ENCODE assay signal across 34 cellular contexts in the genomic region with DNA sequence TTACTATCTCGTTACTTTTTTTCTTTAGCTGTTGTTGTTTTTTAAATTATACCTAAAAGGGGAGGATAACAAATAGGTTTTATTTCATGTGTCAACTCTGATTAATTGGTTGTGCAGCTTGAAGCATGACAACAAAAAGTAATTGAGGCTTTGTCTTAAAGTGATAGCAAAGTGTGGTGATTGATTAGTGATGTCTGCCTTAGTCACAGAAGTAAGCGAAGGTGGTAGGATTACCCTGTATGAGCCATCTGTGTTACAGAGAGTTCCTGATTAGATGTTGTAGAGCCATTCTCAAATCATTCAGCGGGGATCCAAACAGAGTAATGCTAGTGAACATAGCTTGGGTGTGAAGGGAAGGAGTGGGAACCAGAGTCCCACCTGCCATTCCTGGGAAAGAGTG. TPM values are rescaled to one million over a fixed set of nuclear protein-coding genes. Genes with fewer than 3 reads are reported as not detected.
"Had no signal": no experiment of that assay in that cellular context is flagged by ENCODE, and none has a peak within 500 bp of the region (broad histone marks: within the 10 kb centered on the region; RNA-seq: fewer than 3 reads in every experiment).

No MANE protein-coding gene starts in this region.

- H3K9me3 ChIP-seq: esophagus muscularis mucosa, gastroesophageal sphincter, heart left ventricle, left lung, psoas muscle, sigmoid colon, testis, tibial artery had no signal

- H3K27me3 Mint-ChIP-seq: naive thymus-derived CD8-positive, alpha-beta T cell; stimulated activated memory B cell treated with anti-CD40 and anti-IgM and Interleukin-4, amounts not matched to agents 10 μg/mL and 1 μg/mL and 100 μg/mL, for 72 hours; type B pancreatic cell had no signal

- H3K27ac ChIP-seq: dorsolateral prefrontal cortex, epithelial cell of prostate, esophagus muscularis mucosa, foreskin keratinocyte, gastroesophageal sphincter, heart left ventricle, hepatocyte, left lung, psoas muscle, sigmoid colon, testis, tibial artery had no signal

- H3K9me3 Mint-ChIP-seq: naive thymus-derived CD8-positive, alpha-beta T cell; stimulated activated memory B cell treated with anti-CD40 and anti-IgM and Interleukin-4, amounts not matched to agents 10 μg/mL and 1 μg/mL and 100 μg/mL, for 72 hours; type B pancreatic cell had no signal

- DNase-seq: dorsolateral prefrontal cortex; effector CD4-positive, alpha-beta T cell; foreskin keratinocyte; heart left ventricle; left cardiac atrium; left lung; mammary epithelial cell; mesendoderm; midbrain; naive thymus-derived CD8-positive, alpha-beta T cell; nephron progenitor cell; nucleus accumbens; posterior cingulate gyrus; psoas muscle; right cardiac atrium; sigmoid colon; stimulated activated CD4-positive, alpha-beta T cell treated with anti-CD3 and anti-CD28 coated beads, Interleukin-2, amount 100 ng/mL, for 24 hours; stimulated activated CD4-positive, alpha-beta T cell treated with anti-CD3 and anti-CD28 coated beads, Interleukin-4, amount 100 ng/mL, for 24 hours; stimulated activated naive CD8-positive, alpha-beta T cell treated with anti-CD3 and anti-CD28 coated beads, Interleukin-15, Interleukin-2, amounts not matched to agents 100 U/mL and 50 U/mL, for 24 hours; substantia nigra; testis; tibial artery had no signal

- FAIRE-seq: colon, islet of Langerhans had no signal

- H3K27ac Mint-ChIP-seq: nephron progenitor cell; stimulated activated memory B cell treated with anti-CD40 and anti-IgM and Interleukin-4, amounts not matched to agents 10 μg/mL and 1 μg/mL and 100 μg/mL, for 72 hours; type B pancreatic cell had no signal

- H3K27me3 ChIP-seq: dorsolateral prefrontal cortex, esophagus muscularis mucosa, foreskin keratinocyte, gastroesophageal sphincter, heart left ventricle, hepatocyte, left lung, sigmoid colon, testis, tibial artery had no signal

- H3K4me3 ChIP-seq: dorsolateral prefrontal cortex, esophagus muscularis mucosa, gastroesophageal sphincter, heart left ventricle, hepatocyte, left lung, psoas muscle, sigmoid colon, testis, tibial artery had no signal

- ATAC-seq: foreskin keratinocyte; gastroesophageal sphincter; heart left ventricle; left cardiac atrium; left lung; naive thymus-derived CD8-positive, alpha-beta T cell; psoas muscle; right cardiac atrium; stimulated activated memory B cell treated with anti-CD40 and anti-IgM and Interleukin-4, amounts not matched to agents 10 μg/mL and 1 μg/mL and 100 μg/mL, for 72 hours; stimulated activated naive CD8-positive, alpha-beta T cell treated with anti-CD3 and anti-CD28 coated beads, Interleukin-15, Interleukin-2, amounts not matched to agents 100 U/mL and 50 U/mL, for 24 hours had no signal

- H3K4me3 Mint-ChIP-seq: naive thymus-derived CD8-positive, alpha-beta T cell; nephron progenitor cell; stimulated activated memory B cell treated with anti-CD40 and anti-IgM and Interleukin-4, amounts not matched to agents 10 μg/mL and 1 μg/mL and 100 μg/mL, for 72 hours; type B pancreatic cell had no signal

- H3K4me1 ChIP-seq: esophagus muscularis mucosa, left lung, psoas muscle, sigmoid colon, testis, tibial artery had no signal

RNA-seq across cellular contexts. Expression of a gene that starts 37.3 kb away (rescaled TPM):
- polyA plus RNA-seq: hepatocyte; naive thymus-derived CD8-positive, alpha-beta T cell had no signal

RNA-seq across cellular contexts. Expression of a gene that starts 58.9 kb away (rescaled TPM):
- total RNA-seq: esophagus muscularis mucosa; foreskin keratinocyte; left cardiac atrium; lower leg skin; mammary epithelial cell; myocyte; naive thymus-derived CD8-positive, alpha-beta T cell; osteocyte; psoas muscle; right cardiac atrium; skeletal muscle tissue had no signal
- polyA plus RNA-seq: heart left ventricle; mammary epithelial cell; naive thymus-derived CD8-positive, alpha-beta T cell; psoas muscle; right cardiac atrium had no signal
